Comparison of ENCODE assay signal across 1 cellular context in the genomic region with DNA sequence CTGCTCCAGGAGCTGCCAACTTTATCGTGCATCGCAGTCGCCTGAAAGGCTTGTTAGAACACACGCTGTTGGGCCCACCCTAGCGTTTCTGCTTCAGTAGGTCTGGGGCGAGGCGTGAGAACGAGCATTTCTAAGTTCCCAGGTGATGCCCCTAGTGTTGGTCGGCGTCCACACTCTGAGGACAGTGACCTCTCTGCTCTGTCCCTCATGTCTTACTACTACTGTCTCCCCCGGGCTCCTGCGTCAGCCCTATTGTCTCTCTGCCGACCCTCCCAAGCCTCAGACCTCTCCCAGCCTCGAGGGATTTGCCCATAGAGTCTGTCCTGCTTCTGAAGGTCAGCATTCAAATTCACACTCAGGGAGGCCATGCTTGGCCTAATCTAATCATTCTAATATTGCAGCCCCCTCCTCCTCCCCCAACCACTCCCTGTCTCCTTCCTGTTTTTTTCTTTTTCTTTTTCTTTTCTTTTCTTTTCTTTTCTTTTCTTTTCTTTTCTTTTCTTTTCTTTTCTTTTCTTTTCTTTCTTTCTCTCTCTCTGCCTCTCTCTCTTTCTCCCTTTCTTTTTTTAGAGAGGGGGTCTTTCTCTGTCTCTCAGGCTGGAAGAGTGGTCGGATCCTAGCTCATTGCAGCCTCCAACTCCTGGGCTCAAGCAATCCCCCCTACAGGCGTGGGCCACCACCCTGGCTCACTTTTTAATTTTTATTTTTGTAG.
TF ChIP-seq lines count a peak whose summit lies in the region.

No MANE protein-coding gene starts in this region.

TF ChIP-seq in HepG2, 621 proteins besides CTCF, POLR2A, EP300 and RAD21 (continued from another document and continues in another):
- TF ChIP-seq ZNF512 (CRISPR knock-in tag; IDR thresholded peaks at IDR 0.05) (peak; percentile 95), LCORL (IDR thresholded peaks at IDR 0.05) (no peak), LCORL (CRISPR knock-in tag; IDR thresholded peaks at IDR 0.05) (no peak; the same call in 1 of the 2 replicates), ZKSCAN1 (IDR thresholded peaks at IDR 0.05; ENCODE audit: low read length) (no peak), AKAP8 (CRISPR knock-in tag; IDR thresholded peaks at IDR 0.05) (no peak), ZNF556 (CRISPR knock-in tag; IDR thresholded peaks at IDR 0.05; ENCODE audit: borderline replicate concordance) (no peak; the same call in 1 of the 2 replicates), KMT2A (CRISPR knock-in tag; IDR thresholded peaks at IDR 0.05) (peak; percentile 4; the same call in 1 of the 2 replicates), ZNF678 (CRISPR knock-in tag; IDR thresholded peaks at IDR 0.05) (no peak), MEIS2 (CRISPR knock-in tag; IDR thresholded peaks at IDR 0.05) (0 out of 2 replicates have a peak, but pooled peaks have one; percentile 61), MIER3 (CRISPR knock-in tag; IDR thresholded peaks at IDR 0.05; ENCODE audit: borderline replicate concordance) (peak; percentile 54; the same call in 1 of the 2 replicates), ZNF589 (CRISPR knock-in tag; conservative IDR thresholded peaks at IDR 0.05) (no peak), TAF1 (CRISPR knock-in tag; IDR thresholded peaks at IDR 0.05) (0 out of 2 replicates have a peak, but pooled peaks have one; percentile 8), HNF4A (CRISPR knock-in tag; IDR thresholded peaks at IDR 0.05) (peak; percentile 27; the same call in 1 of the 2 replicates), SIN3A (IDR thresholded peaks at IDR 0.05; ENCODE audit: borderline replicate concordance, low read depth, low read length) (no peak), TOE1 (CRISPR knock-in tag; IDR thresholded peaks at IDR 0.05) (no peak), ZNF704 (CRISPR knock-in tag; IDR thresholded peaks at IDR 0.05; ENCODE audit: borderline replicate concordance) (no peak), CBFB (CRISPR knock-in tag; IDR thresholded peaks at IDR 0.05) (no peak), ERF (CRISPR knock-in tag; IDR thresholded peaks at IDR 0.05) (0 out of 2 replicates have a peak, but pooled peaks have one; percentile 16), NCOR1 (IDR thresholded peaks at IDR 0.05; ENCODE audit: borderline replicate concordance, low read length) (no peak), ELF3 (CRISPR knock-in tag; IDR thresholded peaks at IDR 0.05) (no peak; the same call in 1 of the 2 replicates), RFX5 (IDR thresholded peaks at IDR 0.05; ENCODE audit: low read depth, low read length) (no peak), NPAS2 (CRISPR knock-in tag; IDR thresholded peaks at IDR 0.05; ENCODE audit: borderline replicate concordance) (no peak; the same call in 1 of the 2 replicates), ZNF136 (CRISPR knock-in tag; IDR thresholded peaks at IDR 0.05; ENCODE audit: low read depth) (peak; percentile 18; the same call in 1 of the 2 replicates), ZSCAN30 (CRISPR knock-in tag; IDR thresholded peaks at IDR 0.05) (no peak), EEA1 (CRISPR knock-in tag; IDR thresholded peaks at IDR 0.05; ENCODE audit: borderline replicate concordance) (no peak), ZSCAN20 (CRISPR knock-in tag; IDR thresholded peaks at IDR 0.05; ENCODE audit: borderline replicate concordance) (peak; percentile 12), TP53 (CRISPR knock-in tag; conservative IDR thresholded peaks at IDR 0.05) (no peak), ZNF274 (CRISPR knock-in tag; IDR thresholded peaks at IDR 0.05) (no peak; the same call in 1 of the 2 replicates), ZFP37 (CRISPR knock-in tag; IDR thresholded peaks at IDR 0.05; ENCODE audit: borderline replicate concordance) (peak; percentile 46; the same call in 1 of the 2 replicates), PBX2 (CRISPR knock-in tag; IDR thresholded peaks at IDR 0.05) (no peak), HNRNPH1 (optimal IDR thresholded peaks at IDR 0.05; ENCODE audit: low read depth, low read length) (no peak), PHF8 (CRISPR knock-in tag; IDR thresholded peaks at IDR 0.05) (no peak)
- TF ChIP-seq, protein P1, sequence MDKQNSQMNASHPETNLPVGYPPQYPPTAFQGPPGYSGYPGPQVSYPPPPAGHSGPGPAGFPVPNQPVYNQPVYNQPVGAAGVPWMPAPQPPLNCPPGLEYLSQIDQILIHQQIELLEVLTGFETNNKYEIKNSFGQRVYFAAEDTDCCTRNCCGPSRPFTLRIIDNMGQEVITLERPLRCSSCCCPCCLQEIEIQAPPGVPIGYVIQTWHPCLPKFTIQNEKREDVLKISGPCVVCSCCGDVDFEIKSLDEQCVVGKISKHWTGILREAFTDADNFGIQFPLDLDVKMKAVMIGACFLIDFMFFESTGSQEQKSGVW (CRISPR knock-in tag; IDR thresholded peaks at IDR 0.05; ENCODE audit: borderline replicate concordance), result no peak
- TF ChIP-seq, protein P2, sequence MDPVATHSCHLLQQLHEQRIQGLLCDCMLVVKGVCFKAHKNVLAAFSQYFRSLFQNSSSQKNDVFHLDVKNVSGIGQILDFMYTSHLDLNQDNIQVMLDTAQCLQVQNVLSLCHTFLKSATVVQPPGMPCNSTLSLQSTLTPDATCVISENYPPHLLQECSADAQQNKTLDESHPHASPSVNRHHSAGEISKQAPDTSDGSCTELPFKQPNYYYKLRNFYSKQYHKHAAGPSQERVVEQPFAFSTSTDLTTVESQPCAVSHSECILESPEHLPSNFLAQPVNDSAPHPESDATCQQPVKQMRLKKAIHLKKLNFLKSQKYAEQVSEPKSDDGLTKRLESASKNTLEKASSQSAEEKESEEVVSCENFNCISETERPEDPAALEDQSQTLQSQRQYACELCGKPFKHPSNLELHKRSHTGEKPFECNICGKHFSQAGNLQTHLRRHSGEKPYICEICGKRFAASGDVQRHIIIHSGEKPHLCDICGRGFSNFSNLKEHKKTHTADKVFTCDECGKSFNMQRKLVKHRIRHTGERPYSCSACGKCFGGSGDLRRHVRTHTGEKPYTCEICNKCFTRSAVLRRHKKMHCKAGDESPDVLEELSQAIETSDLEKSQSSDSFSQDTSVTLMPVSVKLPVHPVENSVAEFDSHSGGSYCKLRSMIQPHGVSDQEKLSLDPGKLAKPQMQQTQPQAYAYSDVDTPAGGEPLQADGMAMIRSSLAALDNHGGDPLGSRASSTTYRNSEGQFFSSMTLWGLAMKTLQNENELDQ (CRISPR knock-in tag; IDR thresholded peaks at IDR 0.05; ENCODE audit: borderline replicate concordance), result no peak
- TF ChIP-seq, protein P3, sequence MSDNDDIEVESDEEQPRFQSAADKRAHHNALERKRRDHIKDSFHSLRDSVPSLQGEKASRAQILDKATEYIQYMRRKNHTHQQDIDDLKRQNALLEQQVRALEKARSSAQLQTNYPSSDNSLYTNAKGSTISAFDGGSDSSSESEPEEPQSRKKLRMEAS (IDR thresholded peaks at IDR 0.05), result peak; percentile 5; the same call in 1 of the 2 replicates
- TF ChIP-seq, protein P4, sequence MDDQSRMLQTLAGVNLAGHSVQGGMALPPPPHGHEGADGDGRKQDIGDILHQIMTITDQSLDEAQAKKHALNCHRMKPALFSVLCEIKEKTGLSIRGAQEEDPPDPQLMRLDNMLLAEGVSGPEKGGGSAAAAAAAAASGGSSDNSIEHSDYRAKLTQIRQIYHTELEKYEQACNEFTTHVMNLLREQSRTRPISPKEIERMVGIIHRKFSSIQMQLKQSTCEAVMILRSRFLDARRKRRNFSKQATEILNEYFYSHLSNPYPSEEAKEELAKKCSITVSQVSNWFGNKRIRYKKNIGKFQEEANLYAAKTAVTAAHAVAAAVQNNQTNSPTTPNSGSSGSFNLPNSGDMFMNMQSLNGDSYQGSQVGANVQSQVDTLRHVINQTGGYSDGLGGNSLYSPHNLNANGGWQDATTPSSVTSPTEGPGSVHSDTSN (CRISPR knock-in tag; IDR thresholded peaks at IDR 0.05; ENCODE audit: borderline replicate concordance), result no peak
- TF ChIP-seq, protein P5, sequence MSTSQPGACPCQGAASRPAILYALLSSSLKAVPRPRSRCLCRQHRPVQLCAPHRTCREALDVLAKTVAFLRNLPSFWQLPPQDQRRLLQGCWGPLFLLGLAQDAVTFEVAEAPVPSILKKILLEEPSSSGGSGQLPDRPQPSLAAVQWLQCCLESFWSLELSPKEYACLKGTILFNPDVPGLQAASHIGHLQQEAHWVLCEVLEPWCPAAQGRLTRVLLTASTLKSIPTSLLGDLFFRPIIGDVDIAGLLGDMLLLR (CRISPR knock-in tag; IDR thresholded peaks at IDR 0.05), result no peak
- TF ChIP-seq, protein P6, sequence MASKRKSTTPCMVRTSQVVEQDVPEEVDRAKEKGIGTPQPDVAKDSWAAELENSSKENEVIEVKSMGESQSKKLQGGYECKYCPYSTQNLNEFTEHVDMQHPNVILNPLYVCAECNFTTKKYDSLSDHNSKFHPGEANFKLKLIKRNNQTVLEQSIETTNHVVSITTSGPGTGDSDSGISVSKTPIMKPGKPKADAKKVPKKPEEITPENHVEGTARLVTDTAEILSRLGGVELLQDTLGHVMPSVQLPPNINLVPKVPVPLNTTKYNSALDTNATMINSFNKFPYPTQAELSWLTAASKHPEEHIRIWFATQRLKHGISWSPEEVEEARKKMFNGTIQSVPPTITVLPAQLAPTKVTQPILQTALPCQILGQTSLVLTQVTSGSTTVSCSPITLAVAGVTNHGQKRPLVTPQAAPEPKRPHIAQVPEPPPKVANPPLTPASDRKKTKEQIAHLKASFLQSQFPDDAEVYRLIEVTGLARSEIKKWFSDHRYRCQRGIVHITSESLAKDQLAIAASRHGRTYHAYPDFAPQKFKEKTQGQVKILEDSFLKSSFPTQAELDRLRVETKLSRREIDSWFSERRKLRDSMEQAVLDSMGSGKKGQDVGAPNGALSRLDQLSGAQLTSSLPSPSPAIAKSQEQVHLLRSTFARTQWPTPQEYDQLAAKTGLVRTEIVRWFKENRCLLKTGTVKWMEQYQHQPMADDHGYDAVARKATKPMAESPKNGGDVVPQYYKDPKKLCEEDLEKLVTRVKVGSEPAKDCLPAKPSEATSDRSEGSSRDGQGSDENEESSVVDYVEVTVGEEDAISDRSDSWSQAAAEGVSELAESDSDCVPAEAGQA (IDR thresholded peaks at IDR 0.05; ENCODE audit: low read depth), result peak; percentile 29; the same call in 1 of the 2 replicates
- TF ChIP-seq, protein P6 (CRISPR knock-in tag; IDR thresholded peaks at IDR 0.05; ENCODE audit: borderline replicate concordance), result no peak
